In genomic region chr6:116279232-116280160, GRCh38 we compare ENCODE assay signal across 8 cellular contexts. TPM values are rescaled to one million over a fixed set of nuclear protein-coding genes. Genes with fewer than 3 reads are reported as not detected.
DNase-seq lines count a peak whose midpoint lies in the region; ATAC-seq lines count a peak whose summit lies in the region.

Gene TSPYL1 (minus strand): TSS chr6:116279930. CDS start chr6:116279830, 100 bp downstream.

- peaks cover 42 to 64% (median 51%) of the 10 kb centered on the region in 10 experiments for H3K4me1 ChIP-seq in BLaER1 treated with 17β-estradiol and CSF1 and Interleukin-3, amounts not matched to agents 10 nM and 100 nM

- H3K4me1 Mint-ChIP-seq in activated CD4-positive, alpha-beta T cell treated with anti-CD3 and anti-CD28 coated beads, Interleukin-2, amount 10 ng/mL, durations not matched to agents 7 days and 5 days: peaks cover 49% of the 10 kb centered on the region

- H3K27ac Mint-ChIP-seq in activated CD4-positive, alpha-beta T cell treated with anti-CD3 and anti-CD28 coated beads, Interleukin-2, amount 10 ng/mL, durations not matched to agents 7 days and 5 days: peak within 1 kb of the TSS; percentile 97

- H3K4me2 ChIP-seq in BLaER1 treated with 17β-estradiol and CSF1 and Interleukin-3, amounts not matched to agents 10 nM and 100 nM: peak within 1 kb of the TSS; percentile 84 to 100 (median 97)

- H3K9me3 Mint-ChIP-seq in activated CD4-positive, alpha-beta T cell treated with anti-CD3 and anti-CD28 coated beads, Interleukin-2, amount 10 ng/mL, durations not matched to agents 7 days and 5 days: no peaks in the 10 kb centered on the region

- peak within 1 kb of the TSS; percentile 91 to 98 (median 96) for H3K9ac ChIP-seq in BLaER1 treated with 17β-estradiol and CSF1 and Interleukin-3, amounts not matched to agents 10 nM and 100 nM

- H3K36me3 Mint-ChIP-seq in activated CD4-positive, alpha-beta T cell treated with anti-CD3 and anti-CD28 coated beads, Interleukin-2, amount 10 ng/mL, durations not matched to agents 7 days and 5 days (ENCODE audit: low read depth): peaks cover 41% of the 10 kb centered on the region

- H3K36me3 ChIP-seq in BLaER1 treated with 17β-estradiol and CSF1 and Interleukin-3, amounts not matched to agents 10 nM and 100 nM: peaks cover 2 to 42% (median 17%) of the 10 kb centered on the region in 11 experiments; a peak in 21 of 22 replicates

- H3K27ac ChIP-seq in BLaER1 treated with 17β-estradiol and CSF1 and Interleukin-3, amounts not matched to agents 10 nM and 100 nM: peak within 1 kb of the TSS; percentile 85 to 97 (median 96)

- ATAC-seq in GM19328 (IDR thresholded peaks at IDR 0.05; ENCODE audit: unreplicated experiment): peak; percentile 95
- ATAC-seq in HG03520 (IDR thresholded peaks at IDR 0.05; ENCODE audit: unreplicated experiment): peak; percentile 95
- peak; percentile 96 for ATAC-seq in left colon

- CTCF ChIA-PET in activated CD4-positive, alpha-beta T cell treated with anti-CD3 and anti-CD28 coated beads, Interleukin-2, amount 10 ng/mL, durations not matched to agents 7 days and 5 days (lab: Charles Lee): interaction anchor here (0.7 to 2.1 kb wide), 7 partner anchors 8 to 281 kb away, joined by 3 to 8 read pairs (median 4); no protein-coding TSS in a partner anchor

- intact Hi-C loops in left colon (cut with DNase I, micrococcal nuclease): loop anchor here in 1 of 2 donors (5.0 to 10.0 kb wide), 2 partner anchors 85 to 288 kb away; no protein-coding TSS in a partner anchor

- peak within 1 kb of the TSS; percentile 72 to 97 (median 91) for H3K4me3 ChIP-seq in BLaER1 treated with 17β-estradiol and CSF1 and Interleukin-3, amounts not matched to agents 10 nM and 100 nM

- H3K27me3 ChIP-seq in BLaER1 treated with 17β-estradiol and CSF1 and Interleukin-3, amounts not matched to agents 10 nM and 100 nM: no peaks in the 10 kb centered on the region

- peak; percentile 96 for DNase-seq in NCI-H69 (lab: John Stamatoyannopoulos, UW)
- DNase-seq in activated CD4-positive, alpha-beta T cell treated with anti-CD3 and anti-CD28 coated beads, Interleukin-2, amount 10 ng/mL, durations not matched to agents 7 days and 5 days: peak; percentile 97
- peak; percentile 21 for DNase-seq in cortex of kidney (lab: John Stamatoyannopoulos, UW)
- peak; percentile 97 for DNase-seq in left colon
- DNase-seq in stimulated activated CD4-positive, alpha-beta T cell treated with anti-CD3 and anti-CD28 coated beads, Interleukin-1b, Interleukin-23, amount 100 ng/mL, for 48 hours: peak; percentile 94

- H3K9me3 ChIP-seq in BLaER1 treated with 17β-estradiol and CSF1 and Interleukin-3, amounts not matched to agents 10 nM and 100 nM (replicated peaks in 1 of 11): no peaks in the 10 kb centered on the region

- peak within 1 kb of the TSS; percentile 90 for H3K4me3 Mint-ChIP-seq in activated CD4-positive, alpha-beta T cell treated with anti-CD3 and anti-CD28 coated beads, Interleukin-2, amount 10 ng/mL, durations not matched to agents 7 days and 5 days

- no peaks in the 10 kb centered on the region for H3K27me3 Mint-ChIP-seq in activated CD4-positive, alpha-beta T cell treated with anti-CD3 and anti-CD28 coated beads, Interleukin-2, amount 10 ng/mL, durations not matched to agents 7 days and 5 days

- POLR2A ChIA-PET in activated CD4-positive, alpha-beta T cell treated with anti-CD3 and anti-CD28 coated beads, Interleukin-2, amount 10 ng/mL, durations not matched to agents 7 days and 5 days (lab: Charles Lee): interaction anchor here (0.6 to 2.0 kb wide), 4 partner anchors 12 to 401 kb away, joined by 3 to 4 read pairs (median 4); partner anchors contain the start of genes RWDD1 and TSPYL4

- peaks cover 41 to 48% (median 46%) of the 10 kb centered on the region in 11 experiments; a peak in 21 of 22 replicates for H4K20me1 ChIP-seq in BLaER1 treated with 17β-estradiol and CSF1 and Interleukin-3, amounts not matched to agents 10 nM and 100 nM

RNA-seq across cellular contexts. Expression of gene TSPYL1, which starts in this region (rescaled TPM):
- 10 to 100 TPM; 37.8 to 39.4 TPM for total RNA-seq in activated CD4-positive, alpha-beta T cell treated with anti-CD3 and anti-CD28 coated beads, Interleukin-2, amount 10 ng/mL, durations not matched to agents 7 days and 5 days
- total RNA-seq in left colon: 10 to 100 TPM; 70.1 to 80.1 TPM

Comparison
In these comparisons a context has a peak if more than half of its experiments do, and no peak if none do; other contexts are left out.
1. Peak in every context shown above with its lines: DNase-seq, ATAC-seq, H3K4me3 ChIP-seq and H3K27ac ChIP-seq.
2. DNase-seq: peak in every context shown above with its lines; median percentile 97 in activated CD4-positive, alpha-beta T cell treated with anti-CD3 and anti-CD28 coated beads, Interleukin-2, amount 10 ng/mL, durations not matched to agents 7 days and 5 days; 97 in left colon; 96 in NCI-H69; 94 in stimulated activated CD4-positive, alpha-beta T cell treated with anti-CD3 and anti-CD28 coated beads, Interleukin-1b, Interleukin-23, amount 100 ng/mL, for 48 hours; 21 in cortex of kidney.